In the genomic region with DNA sequence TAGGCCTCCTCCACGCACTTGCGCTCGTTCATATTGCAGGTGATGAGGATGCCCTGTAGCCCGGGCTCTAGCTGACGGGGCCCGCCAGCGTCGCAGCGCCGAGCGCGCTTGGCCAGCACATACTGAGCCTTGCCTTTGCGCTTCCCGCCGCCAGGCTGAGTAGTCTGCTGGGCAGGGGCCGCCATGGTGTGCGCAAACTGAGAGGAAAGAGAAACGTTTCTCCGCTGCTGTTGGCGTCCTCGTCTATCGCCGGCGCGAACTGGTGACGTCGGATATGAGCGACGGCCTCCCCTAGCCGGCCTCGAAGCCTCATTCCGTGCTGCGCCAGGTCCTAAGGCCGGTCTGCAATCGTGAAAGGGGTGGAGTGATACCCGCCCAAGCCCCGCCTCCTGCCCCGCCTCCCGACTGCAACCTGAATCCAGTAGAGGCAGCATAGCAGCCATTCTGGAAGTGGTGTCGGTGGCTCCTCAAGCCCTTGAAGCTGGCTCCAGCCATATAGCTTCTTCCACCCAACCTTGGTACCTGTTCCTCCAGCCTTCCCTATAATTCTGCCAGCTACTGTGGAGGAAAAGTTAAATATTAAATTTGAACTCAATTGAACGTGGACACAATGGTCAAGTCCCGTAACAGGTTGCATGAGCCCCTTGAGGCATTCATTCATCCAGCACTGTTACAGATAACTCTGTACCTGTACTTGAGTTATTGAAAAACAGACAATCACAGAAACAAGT, we compare ENCODE assay signal across 8 cellular contexts. TPM values are rescaled to one million over a fixed set of nuclear protein-coding genes. Genes with fewer than 3 reads are reported as not detected.
A peak's percentile ranks its signal among the peaks of the same experiment; 100 is the strongest.
DNase-seq lines count a peak whose midpoint lies in the region; ATAC-seq and TF ChIP-seq lines count a peak whose summit lies in the region.

TSS of gene THUMPD1 (minus strand) at position 264 of the 731 bp plus-strand sequence. CDS start at position 185, 79 bp downstream.

- H3K27me3 ChIP-seq in spleen (replicated peaks in 1 of 7): no peaks in the 10 kb centered on the region

- peaks cover 2 to 31% (median 21%) of the 10 kb centered on the region in 6 donors for H3K36me3 ChIP-seq in spleen

- in situ Hi-C loops in GM18951 (cut with MboI; ENCODE audit: low sequenced_read_pairs, unreplicated experiment): no loop called here

- H3K4me1 Mint-ChIP-seq in activated B cell treated with CpG ODN at 0.5 μM for 24 hours: peaks cover 27% of the 10 kb centered on the region

- no peaks in the 10 kb centered on the region for H3K27me3 Mint-ChIP-seq in activated B cell treated with CpG ODN at 0.5 μM for 24 hours

- POLR2A ChIA-PET in activated B cell treated with CpG ODN at 0.5 μM for 24 hours (lab: Charles Lee): interaction anchor here (0.5 to 2.6 kb wide), 7 partner anchors 9 to 1267 kb away, joined by 3 to 19 read pairs (median 4); partner anchors contain the start of genes ACSM3, ERI2, REXO5 and VPS35L

- peaks cover 28% of the 10 kb centered on the region for H3K36me3 Mint-ChIP-seq in activated B cell treated with CpG ODN at 0.5 μM for 24 hours (ENCODE audit: low read depth)

- H3K4me1 ChIP-seq in spleen: peaks cover 11 to 50% (median 38%) of the 10 kb centered on the region in 6 donors

- intact Hi-C loops in activated B cell treated with CpG ODN at 0.5 μM for 24 hours (cut with micrococcal nuclease) (loop anchor here (1.0 to 2.0 kb wide), 5 partner anchors 23 to 1219 kb away; partner anchors contain the start of genes ACSM3, CCP110, DCUN1D3 and ERI2), spleen (cut with DNase I; ENCODE audit: low total_unique reads) (no loop called here)

- DNase-seq in AG09309 (ENCODE audit: low read depth) (peak; percentile 74), NCI-H226 (peak; percentile 92), activated B cell treated with CpG ODN at 0.5 μM for 24 hours (peak; percentile 92), cardiac fibroblast (ENCODE audit: low read depth in 2 of 2) (peak; percentile 96), inferior parietal cortex (ENCODE audit: extremely low spot score) (peak; percentile 92), spleen (peak; percentile 99)

- peak; percentile 92 for ATAC-seq in HG03175 (IDR thresholded peaks at IDR 0.05; ENCODE audit: unreplicated experiment)
- ATAC-seq in activated B cell treated with CpG ODN at 0.5 μM for 24 hours (ENCODE audit: low read depth): peak; percentile 95

- H3K27ac Mint-ChIP-seq in activated B cell treated with CpG ODN at 0.5 μM for 24 hours: peak within 1 kb of the TSS; percentile 95

- 5 to 12% (median 5%) methylated on average over 16 to 42 of the region's 42 CpGs for WGBS in spleen, 5 donors

- peaks cover 4% of the 10 kb centered on the region for H3K9me3 Mint-ChIP-seq in activated B cell treated with CpG ODN at 0.5 μM for 24 hours

- peaks cover 0 to 10% (median 6%) of the 10 kb centered on the region in 8 donors for H3K9me3 ChIP-seq in spleen

- H3K4me3 ChIP-seq in AG09309 (ENCODE audit: control insufficient read depth, low read depth, low read length) (peak within 1 kb of the TSS; percentile 81), cardiac fibroblast (replicated peaks in 1 of 2; ENCODE audit: low read depth in 2 of 2, low read length in 2 of 2) (peak within 1 kb of the TSS; percentile 83 to 100), spleen (peak within 1 kb of the TSS; percentile 81 to 99 (median 92))

- H3K27ac ChIP-seq in spleen: peak within 1 kb of the TSS; percentile 89 to 99 (median 98)

- TF ChIP-seq CTCF in AG09309 (IDR thresholded peaks at IDR 0.05; ENCODE audit: control insufficient read depth, insufficient read depth, low read depth, low read length, missing control alignments) (peak; percentile 30), activated B cell treated with CpG ODN at 0.5 μM for 24 hours (IDR thresholded peaks at IDR 0.05) (no peak), cardiac fibroblast (IDR thresholded peaks at IDR 0.05; ENCODE audit: low read depth, low read length) (peak; percentile 20), spleen (IDR thresholded peaks at IDR 0.05 in 8 of 11, conservative IDR thresholded peaks at IDR 0.05 in 3 of 11) (peak in 6 of 11 experiments; percentile 8 to 48 (median 38))

- H3K4me3 Mint-ChIP-seq in activated B cell treated with CpG ODN at 0.5 μM for 24 hours: peak within 1 kb of the TSS; percentile 94

- TF ChIP-seq POLR2A in GM18951 (IDR thresholded peaks at IDR 0.05; ENCODE audit: extremely low read depth, insufficient read depth, insufficient read length): peak; percentile 71
- TF ChIP-seq POLR2A in spleen (IDR thresholded peaks at IDR 0.05): peak in 2 of 3 donors; percentile 66 to 81

- CTCF ChIA-PET in activated B cell treated with CpG ODN at 0.5 μM for 24 hours (lab: Charles Lee): interaction anchor here (1.0 to 1.2 kb wide), 2 partner anchors 9 to 65 kb away, joined by 3 to 5 read pairs; no protein-coding TSS in a partner anchor

RNA-seq across cellular contexts. Expression of gene THUMPD1, which starts in this region (rescaled TPM):
- total RNA-seq in activated B cell treated with CpG ODN at 0.5 μM for 24 hours (41.1 and 42.2 TPM in 2 replicates), spleen (10 to 100 TPM; 33.6 to 63.1 (median 40.3) TPM)
- 10 to 100 TPM; 17.1 to 19.9 (median 17.5) TPM for polyA plus RNA-seq in spleen

Comparison
In these comparisons a context has a peak if more than half of its experiments do, and no peak if none do; other contexts are left out.
1. Peak in every context shown above with its lines: DNase-seq, ATAC-seq, H3K4me3 ChIP-seq and H3K27ac ChIP-seq.